32 cellular contexts compared by ENCODE assay signal in genomic region chr6:125269328-125269985, GRCh38.
"Had no signal": no experiment of that assay in that cellular context is flagged by ENCODE, and none has a peak within 500 bp of the region (broad histone marks: within the 10 kb centered on the region; RNA-seq: fewer than 3 reads in every experiment).

No MANE protein-coding gene starts in this region.

- DNase-seq: activated CD4-positive, alpha-beta memory T cell treated with anti-CD3 and anti-CD28 coated beads, Interleukin-2, amount 10 ng/mL, durations not matched to agents 7 days and 5 days; activated CD4-positive, alpha-beta T cell treated with anti-CD3 and anti-CD28 coated beads for 1 hour; activated CD4-positive, alpha-beta T cell treated with anti-CD3 and anti-CD28 coated beads for 48 hours; activated CD4-positive, CD25-positive, alpha-beta regulatory T cell; activated CD8-positive, alpha-beta memory T cell treated with anti-CD3 and anti-CD28 coated beads for 24 hours; activated CD8-positive, alpha-beta memory T cell treated with anti-CD3 and anti-CD28 coated beads, Interleukin-2, amount 10 ng/mL, durations not matched to agents 7 days and 5 days; activated CD8-positive, alpha-beta memory T cell treated with anti-CD3 and anti-CD28 coated beads, Interleukin-2, amount 50 U/mL, for 48 hours; activated effector memory CD4-positive, alpha-beta T cell treated with Interleukin-2 at 50 U/mL for 16 hours; activated naive CD4-positive, alpha-beta T cell treated with anti-CD3 and anti-CD28 coated beads, Interleukin-2, amount 10 ng/mL, durations not matched to agents 7 days and 5 days; activated naive CD8-positive, alpha-beta T cell treated with anti-CD3 and anti-CD28 coated beads, Interleukin-2, amount 50 U/mL, for 24 hours; activated T-cell treated with anti-CD3 and anti-CD28 coated beads, Interleukin-2, amount 50 U/mL, for 48 hours; anterior cingulate cortex; brain microvascular endothelial cell; central memory CD4-positive, alpha-beta T cell; Karpas-422; KBM-7; NCI-H1105 treated with DMSO at 0.1 percent for 48 hours; NCI-H1436; NCI-H1694; NCI-H1930; NCI-H2081 treated with DMSO at 0.1 percent for 48 hours; NCI-H2171; NCI-H510A; NCI-H526; NCI-H748 treated with DMSO at 0.1 percent for 48 hours; OCI-M1; Right ventricle myocardium superior; SW 1271; T-helper 1 cell; T-helper 9 cell had no signal

- H3K4me1 Mint-ChIP-seq: activated CD4-positive, alpha-beta memory T cell treated with anti-CD3 and anti-CD28 coated beads, Interleukin-2, amount 10 ng/mL, durations not matched to agents 7 days and 5 days; activated naive CD4-positive, alpha-beta T cell treated with anti-CD3 and anti-CD28 coated beads, Interleukin-2, amount 10 ng/mL, durations not matched to agents 7 days and 5 days; activated naive CD8-positive, alpha-beta T cell treated with anti-CD3 and anti-CD28 coated beads, Interleukin-2, amount 50 U/mL, for 24 hours had no signal

- H3K4me3 Mint-ChIP-seq: activated CD4-positive, alpha-beta memory T cell treated with anti-CD3 and anti-CD28 coated beads, Interleukin-2, amount 10 ng/mL, durations not matched to agents 7 days and 5 days; activated CD8-positive, alpha-beta memory T cell treated with anti-CD3 and anti-CD28 coated beads, Interleukin-2, amount 10 ng/mL, durations not matched to agents 7 days and 5 days; activated naive CD4-positive, alpha-beta T cell treated with anti-CD3 and anti-CD28 coated beads, Interleukin-2, amount 10 ng/mL, durations not matched to agents 7 days and 5 days; activated naive CD8-positive, alpha-beta T cell; activated naive CD8-positive, alpha-beta T cell treated with anti-CD3 and anti-CD28 coated beads, Interleukin-2, amount 50 U/mL, for 24 hours had no signal

- H3K27ac Mint-ChIP-seq: activated CD4-positive, alpha-beta memory T cell treated with anti-CD3 and anti-CD28 coated beads, Interleukin-2, amount 10 ng/mL, durations not matched to agents 7 days and 5 days; activated CD8-positive, alpha-beta memory T cell treated with anti-CD3 and anti-CD28 coated beads, Interleukin-2, amount 10 ng/mL, durations not matched to agents 7 days and 5 days; activated naive CD4-positive, alpha-beta T cell treated with anti-CD3 and anti-CD28 coated beads, Interleukin-2, amount 10 ng/mL, durations not matched to agents 7 days and 5 days; activated naive CD8-positive, alpha-beta T cell; activated naive CD8-positive, alpha-beta T cell treated with anti-CD3 and anti-CD28 coated beads, Interleukin-2, amount 50 U/mL, for 24 hours had no signal

- H3K9me3 Mint-ChIP-seq: activated CD4-positive, alpha-beta memory T cell treated with anti-CD3 and anti-CD28 coated beads, Interleukin-2, amount 10 ng/mL, durations not matched to agents 7 days and 5 days; activated naive CD4-positive, alpha-beta T cell treated with anti-CD3 and anti-CD28 coated beads, Interleukin-2, amount 10 ng/mL, durations not matched to agents 7 days and 5 days; activated naive CD8-positive, alpha-beta T cell treated with anti-CD3 and anti-CD28 coated beads, Interleukin-2, amount 50 U/mL, for 24 hours had no signal

- H3K27ac ChIP-seq: brain microvascular endothelial cell, VCaP had no signal

- H3K27me3 Mint-ChIP-seq: activated CD4-positive, alpha-beta memory T cell treated with anti-CD3 and anti-CD28 coated beads, Interleukin-2, amount 10 ng/mL, durations not matched to agents 7 days and 5 days; activated CD8-positive, alpha-beta memory T cell treated with anti-CD3 and anti-CD28 coated beads, Interleukin-2, amount 10 ng/mL, durations not matched to agents 7 days and 5 days; activated naive CD4-positive, alpha-beta T cell treated with anti-CD3 and anti-CD28 coated beads, Interleukin-2, amount 10 ng/mL, durations not matched to agents 7 days and 5 days; activated naive CD8-positive, alpha-beta T cell; activated naive CD8-positive, alpha-beta T cell treated with anti-CD3 and anti-CD28 coated beads, Interleukin-2, amount 50 U/mL, for 24 hours had no signal

- H3K27me3 ChIP-seq: brain microvascular endothelial cell had no signal

- ATAC-seq: activated CD8-positive, alpha-beta memory T cell treated with anti-CD3 and anti-CD28 coated beads, Interleukin-2, amount 10 ng/mL, durations not matched to agents 7 days and 5 days; activated naive CD8-positive, alpha-beta T cell treated with anti-CD3 and anti-CD28 coated beads, Interleukin-2, amount 50 U/mL, for 24 hours had no signal
